In the genomic region with DNA sequence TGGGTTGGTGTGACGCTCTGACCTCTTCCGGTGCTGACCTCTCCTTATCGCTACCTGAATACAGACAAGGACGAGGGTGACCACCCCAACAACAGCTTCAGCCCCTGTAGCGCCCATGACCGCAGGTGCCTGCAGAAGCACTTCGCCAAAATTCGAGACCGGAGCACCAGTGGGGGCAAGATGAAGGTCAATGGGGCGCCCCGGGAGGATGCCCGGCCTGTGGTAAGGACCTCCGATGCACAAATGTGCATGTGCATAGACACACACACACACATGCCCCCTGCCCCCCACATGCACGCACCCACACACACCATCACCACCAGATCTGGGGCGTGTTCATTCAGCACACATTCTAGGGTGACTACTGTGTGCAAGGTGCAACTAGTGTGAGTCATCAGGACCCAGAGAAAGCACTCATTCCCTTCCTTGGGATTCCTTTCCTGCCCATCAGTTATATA, we compare ENCODE assay signal across 13 cellular contexts. TPM values are rescaled to one million over a fixed set of nuclear protein-coding genes. Genes with fewer than 3 reads are reported as not detected.
DNase-seq lines count a peak whose midpoint lies in the region; ATAC-seq, FAIRE-seq and TF ChIP-seq lines count a peak whose summit lies in the region.
"Had no signal": no experiment of that assay in that cellular context is flagged by ENCODE, and none has a peak within 500 bp of the region (broad histone marks: within the 10 kb centered on the region; RNA-seq: fewer than 3 reads in every experiment).

No MANE protein-coding gene starts in this region.

- no peak for TF ChIP-seq EP300 in HepG2 (IDR thresholded peaks at IDR 0.05; ENCODE audit: low read depth in 2 of 2, low read length in 2 of 2)
- no peak for TF ChIP-seq EP300 in HepG2 (CRISPR knock-in tag; IDR thresholded peaks at IDR 0.05; ENCODE audit: borderline replicate concordance)

- H3K9ac ChIP-seq in HepG2 (ENCODE audit: insufficient read depth, low read depth, low read length), result no peak overlapping the region
- H3K9ac ChIP-seq in stomach smooth muscle (ENCODE audit: low read length in 2 of 2), result peak overlapping the region in 1 of 2 donors; percentile 24

- TF ChIP-seq CTCF in MCF 10A (IDR thresholded peaks at IDR 0.05; ENCODE audit: unreplicated experiment) (no peak), HepG2 (CRISPR knock-in tag; IDR thresholded peaks at IDR 0.05) (no peak)

- H3K4me3 ChIP-seq in HepG2 (replicated peaks in 1 of 3; ENCODE audit: insufficient read depth in 1 of 3, low read depth in 2 of 3, low read length in 3 of 3) (no peak overlapping the region), stomach smooth muscle (ENCODE audit: low read length in 2 of 2) (peak overlapping the region in 1 of 2 donors; percentile 57)
- H3K4me3 ChIP-seq: mucosa of descending colon had no signal

- H3K9me3 Mint-ChIP-seq in MCF 10A (ENCODE audit: unreplicated experiment), result no peaks in the 10 kb centered on the region
- H3K9me3 Mint-ChIP-seq in effector memory CD8-positive, alpha-beta T cell, result no peaks in the 10 kb centered on the region
- no peaks in the 10 kb centered on the region for H3K9me3 Mint-ChIP-seq in activated CD4-positive, alpha-beta memory T cell treated with anti-CD3 and anti-CD28 coated beads, Interleukin-2, amount 10 ng/mL, durations not matched to agents 7 days and 5 days
- H3K9me3 Mint-ChIP-seq: CD4-positive, alpha-beta T cell; WTC11 had no signal

- peaks cover 4% of the 10 kb centered on the region for H3K36me3 Mint-ChIP-seq in MCF 10A (ENCODE audit: insufficient read depth, unreplicated experiment)
- peaks cover 12% of the 10 kb centered on the region for H3K36me3 Mint-ChIP-seq in effector memory CD8-positive, alpha-beta T cell (ENCODE audit: insufficient read depth)
- H3K36me3 Mint-ChIP-seq in activated CD4-positive, alpha-beta memory T cell treated with anti-CD3 and anti-CD28 coated beads, Interleukin-2, amount 10 ng/mL, durations not matched to agents 7 days and 5 days (ENCODE audit: low read depth), result peaks cover 33% of the 10 kb centered on the region

- DNase-seq in HTR-8/SVneo (ENCODE audit: insufficient read length, low spot score) (no peak), MCF 10A (ENCODE audit: unreplicated experiment) (peak; percentile 52), HepG2 (ENCODE audit: low spot score) (no peak), C1 segment of cervical spinal cord (lab: John Stamatoyannopoulos, UW) (no peak), SHP77 treated with DMSO at 0.1 percent for 48 hours (lab: John Stamatoyannopoulos, UW) (no peak)
- DNase-seq in effector memory CD8-positive, alpha-beta T cell, result no peak
- no peak for DNase-seq in activated CD4-positive, alpha-beta memory T cell treated with anti-CD3 and anti-CD28 coated beads, Interleukin-2, amount 10 ng/mL, durations not matched to agents 7 days and 5 days
- DNase-seq: CD4-positive, alpha-beta T cell; mucosa of descending colon; NCI-H187 treated with DMSO at 0.1 percent for 48 hours; NCI-H774 had no signal

- no peak for TF ChIP-seq RAD21 in HepG2 (CRISPR knock-in tag; IDR thresholded peaks at IDR 0.05)

- H3K36me3 ChIP-seq in HepG2 (replicated peaks in 1 of 2; ENCODE audit: control insufficient read depth in 1 of 2, insufficient read depth in 2 of 2, low read length in 2 of 2) (peaks cover 0 to 12% of the 10 kb centered on the region in 2 experiments; a peak in 3 of 5 replicates), stomach smooth muscle (ENCODE audit: control insufficient read depth in 2 of 2, insufficient read depth in 2 of 2, low read length in 2 of 2) (peaks cover 39 to 41% of the 10 kb centered on the region in 2 donors)

- in situ Hi-C loops in HepG2 (cut with HindIII; ENCODE audit: extremely low pct_ligation_motif_present, low pct_unique_long_range_greater_than_20kb), result no loop called here

- no peak overlapping the region for H2AFZ ChIP-seq in HepG2 (ENCODE audit: low read length)

- no peak overlapping the region for H3K4me2 ChIP-seq in HepG2 (ENCODE audit: low read depth, low read length)

- intact Hi-C loops in MCF 10A (cut with micrococcal nuclease) (no loop called here), HepG2 (cut with micrococcal nuclease; ENCODE audit: unreplicated experiment) (no loop called here)

- H3K27ac ChIP-seq in HepG2 (ENCODE audit: extremely low read length, insufficient read depth, low read length) (no peak overlapping the region), stomach smooth muscle (ENCODE audit: low read length) (peak overlapping the region; percentile 92)

- no peaks in the 10 kb centered on the region for H3K27me3 ChIP-seq in HepG2 (ENCODE audit: control insufficient read depth in 1 of 2, insufficient read depth in 2 of 2, low read length in 2 of 2)
- no peaks in the 10 kb centered on the region for H3K27me3 ChIP-seq in stomach smooth muscle (ENCODE audit: control insufficient read depth in 1 of 2, insufficient read depth in 2 of 2, low read length in 2 of 2)

- BruUV-seq in MCF 10A (replicated peaks; lab: Mats Ljungman, UMichigan), result no TSS peak
- BruUV-seq in HepG2 (replicated peaks; lab: Mats Ljungman, UMichigan), result no TSS peak

- peak overlapping the region; percentile 42 for H3K27ac Mint-ChIP-seq in MCF 10A (ENCODE audit: low read depth, unreplicated experiment)
- no peak overlapping the region for H3K27ac Mint-ChIP-seq in effector memory CD8-positive, alpha-beta T cell
- no peak overlapping the region for H3K27ac Mint-ChIP-seq in activated CD4-positive, alpha-beta memory T cell treated with anti-CD3 and anti-CD28 coated beads, Interleukin-2, amount 10 ng/mL, durations not matched to agents 7 days and 5 days
- H3K27ac Mint-ChIP-seq: CD4-positive, alpha-beta T cell had no signal

- FAIRE-seq in HTR-8/SVneo (lab: Jason Lieb, UNC), result peak; percentile 57
- no peak for FAIRE-seq in HepG2 (lab: Jason Lieb, UNC)

- CTCF ChIA-PET in MCF 10A (lab: Yijun Ruan, JAX) (interaction anchor here (0.6 to 0.7 kb wide), 2 partner anchors 11 to 767 kb away, joined by 3 to 5 read pairs; no protein-coding TSS in a partner anchor), HepG2 (lab: Yijun Ruan, JAX; ENCODE audit: low intra/inter-chr PET ratio, low total read pairs) (no interaction called here)
- CTCF ChIA-PET in activated CD4-positive, alpha-beta memory T cell treated with anti-CD3 and anti-CD28 coated beads, Interleukin-2, amount 10 ng/mL, durations not matched to agents 7 days and 5 days (lab: Charles Lee), result interaction anchor here (0.8 kb wide), 1 partner anchor 105 kb away, joined by 3 read pairs; no protein-coding TSS in a partner anchor

- peaks cover 30% of the 10 kb centered on the region for H3K4me1 Mint-ChIP-seq in MCF 10A (ENCODE audit: insufficient read depth, unreplicated experiment)
- H3K4me1 Mint-ChIP-seq in effector memory CD8-positive, alpha-beta T cell (ENCODE audit: low read depth in 2 of 2), result peaks cover under 1 to 11% of the 10 kb centered on the region in 2 donors
- H3K4me1 Mint-ChIP-seq in activated CD4-positive, alpha-beta memory T cell treated with anti-CD3 and anti-CD28 coated beads, Interleukin-2, amount 10 ng/mL, durations not matched to agents 7 days and 5 days, result peaks cover 14% of the 10 kb centered on the region

- no peak for TF ChIP-seq POLR2A in HepG2 (IDR thresholded peaks at IDR 0.05; ENCODE audit: insufficient read depth in 1 of 2, low read depth in 2 of 2, low read length in 2 of 2)

- no peaks in the 10 kb centered on the region for H3K9me3 ChIP-seq in HepG2 (ENCODE audit: low read length)
- H3K9me3 ChIP-seq in stomach smooth muscle (ENCODE audit: control insufficient read depth in 2 of 2, low read length in 2 of 2), result no peaks in the 10 kb centered on the region
- H3K9me3 ChIP-seq: mucosa of descending colon had no signal

- 93% methylated on average over 13 of the region's 15 CpGs for WGBS in HepG2 (ENCODE audit: low lambda C conversion rate)

- H3K27me3 Mint-ChIP-seq in MCF 10A (ENCODE audit: insufficient read depth, unreplicated experiment), result peaks cover 20% of the 10 kb centered on the region
- no peaks in the 10 kb centered on the region for H3K27me3 Mint-ChIP-seq in effector memory CD8-positive, alpha-beta T cell
- peaks cover 4% of the 10 kb centered on the region for H3K27me3 Mint-ChIP-seq in activated CD4-positive, alpha-beta memory T cell treated with anti-CD3 and anti-CD28 coated beads, Interleukin-2, amount 10 ng/mL, durations not matched to agents 7 days and 5 days
- H3K27me3 Mint-ChIP-seq: CD4-positive, alpha-beta T cell had no signal

- no peaks in the 10 kb centered on the region for H3K79me2 ChIP-seq in HepG2 (ENCODE audit: insufficient read depth, low read length)

- no peak for ATAC-seq in HepG2
- ATAC-seq in effector memory CD8-positive, alpha-beta T cell (replicated peaks), result no peak
- ATAC-seq: mucosa of descending colon, WTC11 had no signal

- POLR2A ChIA-PET in MCF 10A (lab: Yijun Ruan, JAX) (interaction anchor here (0.6 kb wide), 1 partner anchor 403 kb away, joined by 3 read pairs; no protein-coding TSS in a partner anchor), HepG2 (lab: Yijun Ruan, JAX) (no interaction called here)
- POLR2A ChIA-PET in activated CD4-positive, alpha-beta memory T cell treated with anti-CD3 and anti-CD28 coated beads, Interleukin-2, amount 10 ng/mL, durations not matched to agents 7 days and 5 days (lab: Charles Lee), result no interaction called here

- H4K20me1 ChIP-seq in HepG2 (ENCODE audit: insufficient read depth, low read length), result no peaks in the 10 kb centered on the region

- H3K4me3 Mint-ChIP-seq in MCF 10A (ENCODE audit: unreplicated experiment), result no peak overlapping the region
- no peak overlapping the region for H3K4me3 Mint-ChIP-seq in effector memory CD8-positive, alpha-beta T cell
- H3K4me3 Mint-ChIP-seq in activated CD4-positive, alpha-beta memory T cell treated with anti-CD3 and anti-CD28 coated beads, Interleukin-2, amount 10 ng/mL, durations not matched to agents 7 days and 5 days, result no peak overlapping the region
- H3K4me3 Mint-ChIP-seq: CD4-positive, alpha-beta T cell; WTC11 had no signal

- H3K4me1 ChIP-seq in HepG2 (ENCODE audit: insufficient read depth, low read length), result peaks cover 28% of the 10 kb centered on the region
- peaks cover 89% of the 10 kb centered on the region for H3K4me1 ChIP-seq in stomach smooth muscle (ENCODE audit: control insufficient read depth, insufficient read depth, low read length)

RNA-seq across cellular contexts. Expression of gene IGFBP4, which starts 9.7 kb away (rescaled TPM):
- total RNA-seq in MCF 10A (2022) (6.5 and 14.4 TPM in 2 replicates), HepG2 (2016; rRNA removed; fragmentation: Illumina TruSeq; extraction: Trizol) (4.1 and 4.9 TPM in 2 replicates)
- total RNA-seq in HepG2 (2016; cell fraction: cytosol; rRNA removed; fragmentation: Illumina TruSeq; extraction: Trizol; ENCODE audit: low read depth), result 3.4 and 4.0 TPM in 2 replicates
- total RNA-seq in HepG2 (2016; cell fraction: insoluble cytoplasmic fraction; rRNA removed; fragmentation: Illumina TruSeq; extraction: Trizol), result 3.5 and 4.8 TPM in 2 replicates
- total RNA-seq in HepG2 (2016; cell fraction: membrane; rRNA removed; fragmentation: Illumina TruSeq; extraction: Trizol), result 10.9 and 13.2 TPM in 2 replicates
- 10.1 and 10.9 TPM in 2 replicates for total RNA-seq in HepG2 (2016; cell fraction: nucleus; rRNA removed; fragmentation: Illumina TruSeq; extraction: Trizol)
- polyA plus RNA-seq in HepG2 (2011; rRNA removed), result 43.6 and 49.0 TPM in 2 replicates
- 42.1 and 55.6 TPM in 2 replicates for polyA plus RNA-seq in HepG2 (2011; cell fraction: cytosol; rRNA removed)
- polyA plus RNA-seq in HepG2 (2011; cell fraction: nucleus; rRNA removed), result 26.0 and 26.1 TPM in 2 replicates
- 23.1 and 40.9 TPM in 2 replicates for polyA plus RNA-seq in HepG2 (2012)
- 11.4 and 15.1 TPM in 2 replicates for polyA plus RNA-seq in HepG2 (2016; cell fraction: cytosol; fragmentation: Illumina TruSeq; extraction: Trizol; ENCODE audit: low read depth)
- 10.4 and 12.4 TPM in 2 replicates for polyA plus RNA-seq in HepG2 (2016; cell fraction: insoluble cytoplasmic fraction; fragmentation: Illumina TruSeq; extraction: Trizol; ENCODE audit: low read depth)
- polyA plus RNA-seq in HepG2 (2016; cell fraction: membrane; fragmentation: Illumina TruSeq; extraction: Trizol; ENCODE audit: low read depth), result 18.8 and 25.1 TPM in 2 replicates
- polyA plus RNA-seq in HepG2 (2016; cell fraction: nucleus; fragmentation: Illumina TruSeq; extraction: Trizol; ENCODE audit: insufficient read depth, low read depth), result 24.8 and 29.0 TPM in 2 replicates
- polyA minus RNA-seq in HepG2 (2011; rRNA and poly(A)+ RNA removed; ENCODE audit: low replicate concordance), result 0.19 and 99.5 TPM in 2 replicates
- 36.8 and 40.1 TPM in 2 replicates for polyA minus RNA-seq in HepG2 (2011; cell fraction: cytosol; rRNA and poly(A)+ RNA removed)
- 12.3 and 12.9 TPM in 2 replicates for polyA minus RNA-seq in HepG2 (2011; cell fraction: nucleus; rRNA and poly(A)+ RNA removed)
- total RNA-seq in activated CD4-positive, alpha-beta memory T cell treated with anti-CD3 and anti-CD28 coated beads, Interleukin-2, amount 10 ng/mL, durations not matched to agents 7 days and 5 days, result 10 to 100 TPM; 27.1 to 28.4 TPM

RNA-seq across cellular contexts. Expression of gene TOP2A, which starts 35.3 kb away (rescaled TPM):
- total RNA-seq in MCF 10A (2022), result 100 and 151 TPM in 2 replicates
- 327 and 614 TPM in 2 replicates for total RNA-seq in HepG2 (2016; rRNA removed; fragmentation: Illumina TruSeq; extraction: Trizol)
- 35.7 and 38.5 TPM in 2 replicates for total RNA-seq in HepG2 (2016; cell fraction: cytosol; rRNA removed; fragmentation: Illumina TruSeq; extraction: Trizol; ENCODE audit: low read depth)
- 330 and 598 TPM in 2 replicates for total RNA-seq in HepG2 (2016; cell fraction: insoluble cytoplasmic fraction; rRNA removed; fragmentation: Illumina TruSeq; extraction: Trizol)
- total RNA-seq in HepG2 (2016; cell fraction: membrane; rRNA removed; fragmentation: Illumina TruSeq; extraction: Trizol), result 112 and 128 TPM in 2 replicates
- total RNA-seq in HepG2 (2016; cell fraction: nucleus; rRNA removed; fragmentation: Illumina TruSeq; extraction: Trizol), result 262 and 265 TPM in 2 replicates
- 52.7 and 108 TPM in 2 replicates for polyA plus RNA-seq in HepG2 (2011; rRNA removed)
- 35.8 and 39.5 TPM in 2 replicates for polyA plus RNA-seq in HepG2 (2011; cell fraction: cytosol; rRNA removed)
- 38.5 and 46.3 TPM in 2 replicates for polyA plus RNA-seq in HepG2 (2011; cell fraction: nucleus; rRNA removed)
- polyA plus RNA-seq in HepG2 (2012), result 78.9 and 178 TPM in 2 replicates
- 13.7 and 16.7 TPM in 2 replicates for polyA plus RNA-seq in HepG2 (2016; cell fraction: cytosol; fragmentation: Illumina TruSeq; extraction: Trizol; ENCODE audit: low read depth)
- polyA plus RNA-seq in HepG2 (2016; cell fraction: insoluble cytoplasmic fraction; fragmentation: Illumina TruSeq; extraction: Trizol; ENCODE audit: low read depth), result 406 and 447 TPM in 2 replicates
- polyA plus RNA-seq in HepG2 (2016; cell fraction: membrane; fragmentation: Illumina TruSeq; extraction: Trizol; ENCODE audit: low read depth), result 56.7 and 60.4 TPM in 2 replicates
- polyA plus RNA-seq in HepG2 (2016; cell fraction: nucleus; fragmentation: Illumina TruSeq; extraction: Trizol; ENCODE audit: insufficient read depth, low read depth), result 324 and 347 TPM in 2 replicates
- 29.3 and 72.8 TPM in 2 replicates for polyA minus RNA-seq in HepG2 (2011; rRNA and poly(A)+ RNA removed; ENCODE audit: low replicate concordance)
- polyA minus RNA-seq in HepG2 (2011; cell fraction: cytosol; rRNA and poly(A)+ RNA removed), result 58.4 and 82.8 TPM in 2 replicates
- 83.2 and 96.0 TPM in 2 replicates for polyA minus RNA-seq in HepG2 (2011; cell fraction: nucleus; rRNA and poly(A)+ RNA removed)
- 100 to 1,000 TPM; 361 to 373 TPM for total RNA-seq in activated CD4-positive, alpha-beta memory T cell treated with anti-CD3 and anti-CD28 coated beads, Interleukin-2, amount 10 ng/mL, durations not matched to agents 7 days and 5 days

RNA-seq across cellular contexts. Expression of gene TNS4, which starts 48.5 kb away (rescaled TPM):
- total RNA-seq in MCF 10A (2022), result 387 and 522 TPM in 2 replicates
- total RNA-seq in HepG2 (2016; rRNA removed; fragmentation: Illumina TruSeq; extraction: Trizol), result 0.58 TPM in 2 replicates
- 0.18 and 0.20 TPM in 2 replicates for total RNA-seq in HepG2 (2016; cell fraction: cytosol; rRNA removed; fragmentation: Illumina TruSeq; extraction: Trizol; ENCODE audit: low read depth)
- total RNA-seq in HepG2 (2016; cell fraction: insoluble cytoplasmic fraction; rRNA removed; fragmentation: Illumina TruSeq; extraction: Trizol), result 0.32 and 0.51 TPM in 2 replicates
- 0.31 and 0.38 TPM in 2 replicates for total RNA-seq in HepG2 (2016; cell fraction: membrane; rRNA removed; fragmentation: Illumina TruSeq; extraction: Trizol)
- 0.37 and 1.3 TPM in 2 replicates for total RNA-seq in HepG2 (2016; cell fraction: nucleus; rRNA removed; fragmentation: Illumina TruSeq; extraction: Trizol)
- 1.7 and 2.1 TPM in 2 replicates for polyA plus RNA-seq in HepG2 (2011; rRNA removed)
- polyA plus RNA-seq in HepG2 (2011; cell fraction: cytosol; rRNA removed), result 0.69 and 1.3 TPM in 2 replicates
- polyA plus RNA-seq in HepG2 (2011; cell fraction: nucleus; rRNA removed), result 7.1 and 10.8 TPM in 2 replicates
- polyA plus RNA-seq in HepG2 (2012), result 0.37 and 0.42 TPM in 2 replicates
- 0.20 and 0.22 TPM in 2 replicates for polyA plus RNA-seq in HepG2 (2016; cell fraction: cytosol; fragmentation: Illumina TruSeq; extraction: Trizol; ENCODE audit: low read depth)
- polyA plus RNA-seq in HepG2 (2016; cell fraction: insoluble cytoplasmic fraction; fragmentation: Illumina TruSeq; extraction: Trizol; ENCODE audit: low read depth), result 1.3 and 2.3 TPM in 2 replicates
- polyA plus RNA-seq in HepG2 (2016; cell fraction: membrane; fragmentation: Illumina TruSeq; extraction: Trizol; ENCODE audit: low read depth), result 0.34 and 0.72 TPM in 2 replicates
- polyA plus RNA-seq in HepG2 (2016; cell fraction: nucleus; fragmentation: Illumina TruSeq; extraction: Trizol; ENCODE audit: insufficient read depth, low read depth), result 4.4 and 6.8 TPM in 2 replicates
- 7.4 and 24.1 TPM in 2 replicates for polyA minus RNA-seq in HepG2 (2011; rRNA and poly(A)+ RNA removed; ENCODE audit: low replicate concordance)
- 2.6 and 3.7 TPM in 2 replicates for polyA minus RNA-seq in HepG2 (2011; cell fraction: cytosol; rRNA and poly(A)+ RNA removed)
- polyA minus RNA-seq in HepG2 (2011; cell fraction: nucleus; rRNA and poly(A)+ RNA removed), result 4.0 and 6.1 TPM in 2 replicates
- total RNA-seq in activated CD4-positive, alpha-beta memory T cell treated with anti-CD3 and anti-CD28 coated beads, Interleukin-2, amount 10 ng/mL, durations not matched to agents 7 days and 5 days, result 10 to 100 TPM in 1 of 2 experiments, 1 to 10 TPM in 1; 9.5 to 12.7 TPM

Comparison
In these comparisons a context has a peak if more than half of its experiments do, and no peak if none do; other contexts are left out.
1. RNA of gene TNS4, which starts 48.5 kb away (total RNA-seq): 387 to 522 TPM in MCF 10A; 9.5 to 12.7 TPM in activated CD4-positive, alpha-beta memory T cell treated with anti-CD3 and anti-CD28 coated beads, Interleukin-2, amount 10 ng/mL, durations not matched to agents 7 days and 5 days and 0.18 to 1.3 TPM in HepG2; every median in the first group is over 10 times any median in the second.